8 cellular contexts compared by ENCODE assay signal in genomic region chr1:226403522-226404034, GRCh38. TPM values are rescaled to one million over a fixed set of nuclear protein-coding genes. Genes with fewer than 3 reads are reported as not detected.
DNase-seq lines count a peak whose midpoint lies in the region; ATAC-seq and TF ChIP-seq lines count a peak whose summit lies in the region.

No MANE protein-coding gene starts in this region.

- intact Hi-C loops in cardiac septum (cut with DNase I) (no loop called here), heart right ventricle (cut with DNase I) (loop anchor here in 2 of 10 donors (5.0 to 10.0 kb wide), 2 partner anchors 36 to 1161 kb away; partner anchors contain the start of gene ZNF678 (in 1 of the 2)), tibial artery (cut with DNase I; ENCODE audit: low total_unique reads) (no loop called here), lower lobe of right lung (cut with DNase I) (no loop called here)

- no peaks in the 10 kb centered on the region for H3K27me3 Mint-ChIP-seq in stimulated activated naive B cell treated with anti-CD40 and anti-IgM and Interleukin-4, amounts not matched to agents 10 μg/mL and 1 μg/mL and 100 μg/mL, for 72 hours

- DNase-seq in cardiac septum (ENCODE audit: low spot score), result peak; percentile 63
- DNase-seq in heart right ventricle, result no peak
- peak; percentile 18 for DNase-seq in fibroblast of mammary gland (ENCODE audit: low read depth)
- no peak for DNase-seq in stimulated activated naive B cell treated with anti-CD40 and anti-IgM and Interleukin-4, amounts not matched to agents 10 μg/mL and 1 μg/mL and 100 μg/mL, for 72 hours
- DNase-seq in tibial artery, result no peak
- DNase-seq in NCI-H1436 (lab: John Stamatoyannopoulos, UW), result no peak
- DNase-seq in lower lobe of right lung, result no peak

- H3K9me3 ChIP-seq in heart right ventricle (no peaks in the 10 kb centered on the region), OCI-LY3 (ENCODE audit: insufficient read depth, low read length) (no peaks in the 10 kb centered on the region), tibial artery (no peaks in the 10 kb centered on the region), lower lobe of right lung (no peaks in the 10 kb centered on the region)

- peak overlapping the region; percentile 87 for H3K27ac Mint-ChIP-seq in stimulated activated naive B cell treated with anti-CD40 and anti-IgM and Interleukin-4, amounts not matched to agents 10 μg/mL and 1 μg/mL and 100 μg/mL, for 72 hours

- peaks cover 19 to 85% (median 65%) of the 10 kb centered on the region in 9 donors for H3K4me1 ChIP-seq in heart right ventricle
- peaks cover 32% of the 10 kb centered on the region for H3K4me1 ChIP-seq in OCI-LY3 (ENCODE audit: low read length)
- peaks cover 0 to 37% (median 30%) of the 10 kb centered on the region in 4 donors for H3K4me1 ChIP-seq in tibial artery
- H3K4me1 ChIP-seq in lower lobe of right lung, result peaks cover 36% of the 10 kb centered on the region

- no peaks in the 10 kb centered on the region for H3K27me3 ChIP-seq in heart right ventricle
- no peaks in the 10 kb centered on the region for H3K27me3 ChIP-seq in OCI-LY3 (ENCODE audit: low read depth, low read length)
- no peaks in the 10 kb centered on the region for H3K27me3 ChIP-seq in tibial artery
- H3K27me3 ChIP-seq in lower lobe of right lung (ENCODE audit: low read depth), result no peaks in the 10 kb centered on the region

- no peak overlapping the region for H3K9ac ChIP-seq in OCI-LY3 (ENCODE audit: low read length)

- TF ChIP-seq CTCF in heart right ventricle (IDR thresholded peaks at IDR 0.05), result peak in 4 of 9 donors; percentile 13 to 34 (median 20)
- TF ChIP-seq CTCF in OCI-LY3 (IDR thresholded peaks at IDR 0.05; ENCODE audit: low read depth, low read length), result no peak
- peak; percentile 32 for TF ChIP-seq CTCF in fibroblast of mammary gland (conservative IDR thresholded peaks at IDR 0.05; ENCODE audit: control insufficient read depth, insufficient read depth, low read depth, low read length)
- no peak for TF ChIP-seq CTCF in tibial artery (IDR thresholded peaks at IDR 0.05)
- TF ChIP-seq CTCF in lower lobe of right lung (IDR thresholded peaks at IDR 0.05), result no peak

- H3K27ac ChIP-seq in heart right ventricle, result peak overlapping the region in 2 of 10 donors; percentile 25 to 32
- H3K27ac ChIP-seq in OCI-LY3 (ENCODE audit: low read length), result no peak overlapping the region
- H3K27ac ChIP-seq in tibial artery, result no peak overlapping the region
- H3K27ac ChIP-seq in lower lobe of right lung, result no peak overlapping the region

- peaks cover 56 to 80% of the 10 kb centered on the region in 2 donors for H3K4me1 Mint-ChIP-seq in stimulated activated naive B cell treated with anti-CD40 and anti-IgM and Interleukin-4, amounts not matched to agents 10 μg/mL and 1 μg/mL and 100 μg/mL, for 72 hours

- peaks cover 91% of the 10 kb centered on the region for H3K79me2 ChIP-seq in OCI-LY3 (ENCODE audit: low read length)

- H3K4me2 ChIP-seq in OCI-LY3 (ENCODE audit: low read length), result peak overlapping the region; percentile 8; the same call in 1 of the 2 replicates

- ATAC-seq in heart right ventricle, result no peak
- ATAC-seq in stimulated activated naive B cell treated with anti-CD40 and anti-IgM and Interleukin-4, amounts not matched to agents 10 μg/mL and 1 μg/mL and 100 μg/mL, for 72 hours (replicated peaks), result no peak
- ATAC-seq in lower lobe of right lung, result no peak

- WGBS in heart right ventricle, 2 donors, result 41 to 51% methylated on average over 2 of the region's 2 CpGs

- H3K4me3 Mint-ChIP-seq in stimulated activated naive B cell treated with anti-CD40 and anti-IgM and Interleukin-4, amounts not matched to agents 10 μg/mL and 1 μg/mL and 100 μg/mL, for 72 hours, result peak overlapping the region; percentile 78 to 94

- H2AFZ ChIP-seq in OCI-LY3 (ENCODE audit: low read depth, low read length), result no peak overlapping the region

- peaks cover 29 to 66% of the 10 kb centered on the region in 2 donors for H3K36me3 Mint-ChIP-seq in stimulated activated naive B cell treated with anti-CD40 and anti-IgM and Interleukin-4, amounts not matched to agents 10 μg/mL and 1 μg/mL and 100 μg/mL, for 72 hours

- no peak overlapping the region for H3K4me3 ChIP-seq in heart right ventricle
- H3K4me3 ChIP-seq in OCI-LY3 (ENCODE audit: low read length), result no peak overlapping the region
- H3K4me3 ChIP-seq in fibroblast of mammary gland (ENCODE audit: control insufficient read depth, low read depth, low read length), result no peak overlapping the region
- no peak overlapping the region for H3K4me3 ChIP-seq in tibial artery
- no peak overlapping the region for H3K4me3 ChIP-seq in lower lobe of right lung

- H3K36me3 ChIP-seq in heart right ventricle, result peaks cover 0 to 44% (median 3%) of the 10 kb centered on the region in 9 donors
- peaks cover 45% of the 10 kb centered on the region for H3K36me3 ChIP-seq in OCI-LY3 (replicated peaks; ENCODE audit: low read depth, low read length)
- H3K36me3 ChIP-seq in tibial artery, result peaks cover 29 to 44% (median 36%) of the 10 kb centered on the region in 3 donors
- peaks cover 38% of the 10 kb centered on the region for H3K36me3 ChIP-seq in lower lobe of right lung

- H3K9me3 Mint-ChIP-seq in stimulated activated naive B cell treated with anti-CD40 and anti-IgM and Interleukin-4, amounts not matched to agents 10 μg/mL and 1 μg/mL and 100 μg/mL, for 72 hours, result no peaks in the 10 kb centered on the region

- H4K20me1 ChIP-seq in OCI-LY3 (ENCODE audit: insufficient read depth, low read length), result peaks cover 70% of the 10 kb centered on the region

RNA-seq across cellular contexts. Expression of gene PARP1, which starts 4.3 kb away (rescaled TPM):
- total RNA-seq in cardiac septum (87.1 TPM), heart right ventricle (100 to 1,000 TPM in 9 of 10 donors, 10 to 100 TPM in 1; 98.9 to 154 (median 111) TPM), lower lobe of right lung (59.2 TPM)
- 10 to 100 TPM; 36.1 to 70.0 TPM for polyA plus RNA-seq in heart right ventricle

Comparison
In these comparisons a context has a peak if more than half of its experiments do, and no peak if none do; other contexts are left out.
1. DNase-seq: peak in cardiac septum (single experiment) and fibroblast of mammary gland (single experiment); none in heart right ventricle (0 of 2), stimulated activated naive B cell treated with anti-CD40 and anti-IgM and Interleukin-4, amounts not matched to agents 10 μg/mL and 1 μg/mL and 100 μg/mL, for 72 hours (single experiment), tibial artery (0 of 2), NCI-H1436 (single experiment) and lower lobe of right lung (single experiment).